14 cellular contexts compared by ENCODE assay signal in genomic region chr2:95063401-95063958, GRCh38. TPM values are rescaled to one million over a fixed set of nuclear protein-coding genes. Genes with fewer than 3 reads are reported as not detected.
DNase-seq lines count a peak whose midpoint lies in the region; ATAC-seq and TF ChIP-seq lines count a peak whose summit lies in the region.
"Had no signal": no experiment of that assay in that cellular context is flagged by ENCODE, and none has a peak within 500 bp of the region (broad histone marks: within the 10 kb centered on the region; RNA-seq: fewer than 3 reads in every experiment).

No MANE protein-coding gene starts in this region.

- TF ChIP-seq CTCF in GM23338 (conservative IDR thresholded peaks at IDR 0.05; ENCODE audit: low read depth in 2 of 2) (no peak), sigmoid colon (IDR thresholded peaks at IDR 0.05) (no peak)

- H3K9me3 ChIP-seq in sigmoid colon = no peaks in the 10 kb centered on the region

- H3K9me2 ChIP-seq in GM23338 (ENCODE audit: insufficient read depth) = no peaks in the 10 kb centered on the region

- WGBS in sigmoid colon, 2 donors = 87 to 88% methylated on average over 9 of the region's 9 CpGs

- H3K27me3 ChIP-seq in GM23338 (ENCODE audit: insufficient read depth) (no peaks in the 10 kb centered on the region), sigmoid colon (no peaks in the 10 kb centered on the region), H7 (ENCODE audit: control insufficient read depth, insufficient read depth, low read length) (no peaks in the 10 kb centered on the region)

- intact Hi-C loops in sigmoid colon (cut with DNase I) = no loop called here

- H3K27me3 Mint-ChIP-seq in GM23338 (ENCODE audit: insufficient read depth, low read depth, poor library complexity) = peaks cover 26% of the 10 kb centered on the region
- H3K27me3 Mint-ChIP-seq in IgD-negative memory B cell = peaks cover 11% of the 10 kb centered on the region

- H4K20me1 ChIP-seq in GM23338 (replicated peaks; ENCODE audit: insufficient read depth) = no peaks in the 10 kb centered on the region

- TF ChIP-seq EP300 in sigmoid colon (IDR thresholded peaks at IDR 0.05) = no peak

- H3K4me3 ChIP-seq in GM23338 (no peak overlapping the region), sigmoid colon (no peak overlapping the region), H7 (ENCODE audit: insufficient read depth, low read depth, low read length) (no peak overlapping the region)

- no peaks in the 10 kb centered on the region for H3K36me3 ChIP-seq in GM23338 (ENCODE audit: insufficient read depth)
- H3K36me3 ChIP-seq in sigmoid colon = no peaks in the 10 kb centered on the region
- H3K36me3 ChIP-seq in H7 (replicated peaks; ENCODE audit: control insufficient read depth, insufficient read depth, low read length) = no peaks in the 10 kb centered on the region

- no peaks in the 10 kb centered on the region for H3K79me2 ChIP-seq in GM23338 (replicated peaks; ENCODE audit: insufficient read depth)

- TF ChIP-seq POLR2A in sigmoid colon (IDR thresholded peaks at IDR 0.05) = no peak

- H3K27ac Mint-ChIP-seq in GM23338 (no peak overlapping the region), IgD-negative memory B cell (peak overlapping the region in 2 of 3 donors; percentile 4 to 80)

- no peak for ATAC-seq in GM23338

- H3K27ac ChIP-seq in GM23338 (ENCODE audit: low read depth) = no peak overlapping the region
- H3K27ac ChIP-seq in sigmoid colon = no peak overlapping the region
- no peak overlapping the region for H3K27ac ChIP-seq in substantia nigra (ENCODE audit: low read depth, low read length, poor library complexity, severe bottlenecking)

- peak overlapping the region; percentile 98 for H2AFZ ChIP-seq in GM23338

- peak; percentile 44 for DNase-seq in activated CD8-positive, alpha-beta memory T cell treated with anti-CD3 and anti-CD28 coated beads for 24 hours
- no peak for DNase-seq in activated CD8-positive, alpha-beta memory T cell treated with anti-CD3 and anti-CD28 coated beads, Interleukin-2, amount 50 U/mL, for 4 hours
- DNase-seq in GM23338 (ENCODE audit: low spot score) = no peak
- peak; percentile 40 for DNase-seq in sigmoid colon
- DNase-seq in NCI-H774 (lab: John Stamatoyannopoulos, UW) = no peak
- no peak for DNase-seq in H7
- no peak for DNase-seq in substantia nigra (lab: John Stamatoyannopoulos, UW)
- DNase-seq: effector memory CD4-positive, alpha-beta T cell; HCEC 1CT; Kasumi-1; NCI-H524 treated with DMSO at 0.1 percent for 48 hours; small intestine had no signal

- no peaks in the 10 kb centered on the region for H3F3A ChIP-seq in GM23338 (replicated peaks; ENCODE audit: low read depth)

- peak overlapping the region; percentile 72; the same call in 1 of the 2 replicates for H3K4me2 ChIP-seq in GM23338

- H3K9me3 Mint-ChIP-seq in GM23338 = no peaks in the 10 kb centered on the region
- H3K9me3 Mint-ChIP-seq in IgD-negative memory B cell = no peaks in the 10 kb centered on the region

- H3K4me3 Mint-ChIP-seq in GM23338 (no peak overlapping the region), IgD-negative memory B cell (peak overlapping the region in 2 of 4 donors; percentile 0 to 63)

- H3K36me3 Mint-ChIP-seq in GM23338 (ENCODE audit: low read depth) (no peaks in the 10 kb centered on the region), IgD-negative memory B cell (peaks cover 1% of the 10 kb centered on the region)

- peaks cover 18% of the 10 kb centered on the region for H3K4me1 Mint-ChIP-seq in GM23338
- H3K4me1 Mint-ChIP-seq in IgD-negative memory B cell = peaks cover 13 to 17% (median 16%) of the 10 kb centered on the region in 3 donors

- H3K4me1 ChIP-seq in GM23338 (ENCODE audit: insufficient read depth) (peaks cover 21% of the 10 kb centered on the region), sigmoid colon (no peaks in the 10 kb centered on the region)

TF ChIP-seq in GM23338, 12 proteins besides CTCF, POLR2A, EP300 and RAD21:
- TF ChIP-seq CREB1 (CRISPR knock-in tag; IDR thresholded peaks at IDR 0.05; ENCODE audit: low read depth) (no peak), EZH2phosphoT487 (IDR thresholded peaks at IDR 0.05; ENCODE audit: unreplicated experiment) (no peak), NANOG (IDR thresholded peaks at IDR 0.05; ENCODE audit: borderline replicate concordance) (no peak), ZNF331 (CRISPR knock-in tag; IDR thresholded peaks at IDR 0.05; ENCODE audit: low read depth) (no peak), EZH2 (IDR thresholded peaks at IDR 0.05; ENCODE audit: low read depth, unreplicated experiment) (no peak), ETS1 (IDR thresholded peaks at IDR 0.05) (no peak), STAT1 (IDR thresholded peaks at IDR 0.05; ENCODE audit: unreplicated experiment) (no peak), JUNB (IDR thresholded peaks at IDR 0.05; ENCODE audit: unreplicated experiment) (no peak)

RNA-seq across cellular contexts. Expression of gene MAL, which starts 38.0 kb away (rescaled TPM):
- total RNA-seq in GM23338 (2014; rRNA removed; shearing (Covaris generic)) = 0.24 and 2.6 TPM in 2 replicates
- polyA plus RNA-seq in GM23338 (2016; fragmentation: Nextera tagmentation; extraction: Ambion mirVana) = 0.31 TPM in 1 of 2 replicates, not detected in the other
- polyA plus RNA-seq in IgD-negative memory B cell = 10.2 TPM
- 10 to 100 TPM in 3 of 4 donors, 1 to 10 TPM in 1; 7.6 to 28.9 (median 15.9) TPM for total RNA-seq in sigmoid colon
- polyA plus RNA-seq in sigmoid colon = 1 to 10 TPM in 2 of 3 donors, under 1 TPM in 1; 0.69 to 8.4 (median 7.4) TPM
- 0.80 TPM in 1 of 2 replicates, not detected in the other for total RNA-seq in H7 (2014; rRNA removed; shearing (Covaris generic))
- total RNA-seq: A673 had no signal

RNA-seq across cellular contexts. Expression of gene MRPS5, which starts 58.1 kb away (rescaled TPM):
- total RNA-seq in GM23338 (2014; rRNA removed; shearing (Covaris generic)) = 51.9 and 57.8 TPM in 2 replicates
- 75.6 and 79.0 TPM in 2 replicates for polyA plus RNA-seq in GM23338 (2016; fragmentation: Nextera tagmentation; extraction: Ambion mirVana)
- 38.6 TPM for polyA plus RNA-seq in IgD-negative memory B cell
- total RNA-seq in sigmoid colon = 10 to 100 TPM; 43.5 to 77.3 (median 48.3) TPM
- polyA plus RNA-seq in sigmoid colon = 10 to 100 TPM; 55.9 to 78.3 (median 70.3) TPM
- total RNA-seq in H7 (2014; rRNA removed; shearing (Covaris generic)) = 71.7 and 104 TPM in 2 replicates

Comparison
In these comparisons a context has a peak if more than half of its experiments do, and no peak if none do; other contexts are left out.
1. DNase-seq: peak in activated CD8-positive, alpha-beta memory T cell treated with anti-CD3 and anti-CD28 coated beads for 24 hours (single experiment) and sigmoid colon (single experiment); none in activated CD8-positive, alpha-beta memory T cell treated with anti-CD3 and anti-CD28 coated beads, Interleukin-2, amount 50 U/mL, for 4 hours (single experiment), GM23338 (single experiment), NCI-H774 (single experiment), H7 (single experiment) and substantia nigra (0 of 49).